In genomic region chr7:48090095-48090805, GRCh38 we compare ENCODE assay signal across 8 cellular contexts. TPM values are rescaled to one million over a fixed set of nuclear protein-coding genes. Genes with fewer than 3 reads are reported as not detected.
DNase-seq lines count a peak whose midpoint lies in the region; ATAC-seq and TF ChIP-seq lines count a peak whose summit lies in the region.

No MANE protein-coding gene starts in this region.

- H3K4me3 Mint-ChIP-seq in activated T-cell treated with anti-CD3 and anti-CD28 coated beads, Interleukin-2, amount 50 U/mL, for 24 hours, result peak overlapping the region; percentile 86

- TF ChIP-seq EP300 in upper lobe of left lung (IDR thresholded peaks at IDR 0.05), result no peak

- H3K27ac ChIP-seq in lung (ENCODE audit: low read depth in 1 of 2, low read length in 1 of 2) (peak overlapping the region in 1 of 2 donors; percentile 98), upper lobe of left lung (peak overlapping the region; percentile 94 to 98 (median 98))

- H3K27me3 ChIP-seq in lung (ENCODE audit: control insufficient read depth, insufficient read depth), result no peaks in the 10 kb centered on the region
- H3K27me3 ChIP-seq in upper lobe of left lung, result no peaks in the 10 kb centered on the region

- peaks cover 84% of the 10 kb centered on the region for H3K4me1 Mint-ChIP-seq in activated T-cell treated with anti-CD3 and anti-CD28 coated beads, Interleukin-2, amount 50 U/mL, for 24 hours (ENCODE audit: low read depth)

- peaks cover 10 to 11% of the 10 kb centered on the region in 2 donors for H3K36me3 ChIP-seq in lung (ENCODE audit: control insufficient read depth in 2 of 2, insufficient read depth in 2 of 2, low read length in 2 of 2)
- peaks cover 0 to 47% (median 25%) of the 10 kb centered on the region in 4 donors for H3K36me3 ChIP-seq in upper lobe of left lung

- no peaks in the 10 kb centered on the region for H3K9me3 Mint-ChIP-seq in activated T-cell treated with anti-CD3 and anti-CD28 coated beads, Interleukin-2, amount 50 U/mL, for 24 hours

- TF ChIP-seq POLR2A in upper lobe of left lung (IDR thresholded peaks at IDR 0.05), result peak in 1 of 4 donors; percentile 31

- H3K27me3 Mint-ChIP-seq in activated T-cell treated with anti-CD3 and anti-CD28 coated beads, Interleukin-2, amount 50 U/mL, for 24 hours, result no peaks in the 10 kb centered on the region

- H3K36me3 Mint-ChIP-seq in activated T-cell treated with anti-CD3 and anti-CD28 coated beads, Interleukin-2, amount 50 U/mL, for 24 hours (ENCODE audit: low read depth), result peaks cover 60% of the 10 kb centered on the region

- DNase-seq in activated T-cell treated with anti-CD3 and anti-CD28 coated beads, Interleukin-2, amount 50 U/mL, for 24 hours, result no peak
- no peak for DNase-seq in activated T-cell treated with anti-CD3 and anti-CD28 coated beads, Interleukin-2, amount 50 U/mL, for 1 hour
- DNase-seq in choroid plexus epithelial cell (ENCODE audit: low read depth) (peak; percentile 56), lung (ENCODE audit: low spot score) (no peak), upper lobe of left lung (peak; percentile 58 to 86), SKM-1 (lab: John Stamatoyannopoulos, UW; ENCODE audit: unreplicated experiment) (no peak), DMS79 (lab: John Stamatoyannopoulos, UW) (no peak)

- ATAC-seq in lung (ENCODE audit: insufficient read depth, low FRiP score) (no peak), upper lobe of left lung (ENCODE audit: low FRiP score in 2 of 2) (no peak), HG02798 (IDR thresholded peaks at IDR 0.05; ENCODE audit: poor library complexity, unreplicated experiment) (no peak)

- peaks cover 0 to 5% of the 10 kb centered on the region in 2 donors for H3K4me1 ChIP-seq in lung (ENCODE audit: control insufficient read depth in 2 of 2, insufficient read depth in 2 of 2, low read length in 2 of 2)
- peaks cover 34 to 62% (median 46%) of the 10 kb centered on the region in 4 donors for H3K4me1 ChIP-seq in upper lobe of left lung

- H3K4me3 ChIP-seq in choroid plexus epithelial cell (ENCODE audit: low read depth, low read length) (peak overlapping the region; percentile 87), lung (peak overlapping the region; percentile 94), upper lobe of left lung (peak overlapping the region; percentile 88 to 98 (median 95))

- TF ChIP-seq CTCF in choroid plexus epithelial cell (conservative IDR thresholded peaks at IDR 0.05; ENCODE audit: low read depth, low read length), result no peak
- no peak for TF ChIP-seq CTCF in lung (IDR thresholded peaks at IDR 0.05; ENCODE audit: control extremely low read depth, extremely low read depth)
- no peak for TF ChIP-seq CTCF in upper lobe of left lung (IDR thresholded peaks at IDR 0.05)

- WGBS in lung, 2 donors, result 57 to 65% methylated on average over 28 of the region's 28 CpGs
- WGBS in upper lobe of left lung, 2 donors, result 40 to 58% methylated on average over 14 to 28 of the region's 28 CpGs

- peak overlapping the region; percentile 6 for H3K27ac Mint-ChIP-seq in activated T-cell treated with anti-CD3 and anti-CD28 coated beads, Interleukin-2, amount 50 U/mL, for 24 hours

- H3K9me3 ChIP-seq in lung (ENCODE audit: control insufficient read depth in 2 of 2, insufficient read depth in 1 of 2, low read length in 1 of 2), result no peaks in the 10 kb centered on the region
- no peaks in the 10 kb centered on the region for H3K9me3 ChIP-seq in upper lobe of left lung

RNA-seq across cellular contexts. Expression of gene UPP1, which starts 1.2 kb away (rescaled TPM):
- total RNA-seq in lung (10 to 100 TPM in 1 of 2 donors, 1 to 10 TPM in 1; 6.1 to 96.5 TPM), upper lobe of left lung (100 to 1,000 TPM in 1 of 6 donors, 10 to 100 TPM in 5; 30.6 to 107 (median 72.0) TPM)
- polyA plus RNA-seq in lung, result 100 to 1,000 TPM in 1 of 2 donors, 10 to 100 TPM in 1; 69.2 to 282 TPM

RNA-seq across cellular contexts. Expression of gene C7orf57, which starts 54.9 kb away (rescaled TPM):
- total RNA-seq in lung, result 10 to 100 TPM in 1 of 2 donors, 1 to 10 TPM in 1; 9.4 to 14.5 TPM
- polyA plus RNA-seq in lung, result 1 to 10 TPM; 1.6 to 2.3 TPM
- 10 to 100 TPM in 2 of 6 donors, 1 to 10 TPM in 2, under 1 TPM in 2; 0.29 to 15.5 (median 1.9) TPM for total RNA-seq in upper lobe of left lung

Comparison
In these comparisons a context has a peak if more than half of its experiments do, and no peak if none do; other contexts are left out.
1. DNase-seq: peak in choroid plexus epithelial cell (single experiment) and upper lobe of left lung (2 of 2); none in activated T-cell treated with anti-CD3 and anti-CD28 coated beads, Interleukin-2, amount 50 U/mL, for 24 hours (single experiment), activated T-cell treated with anti-CD3 and anti-CD28 coated beads, Interleukin-2, amount 50 U/mL, for 1 hour (single experiment), lung (single experiment), SKM-1 (single experiment) and DMS79 (single experiment).
2. Peak in every context shown above with its lines, with median percentiles within 50 percentile points of each other: H3K4me3 ChIP-seq.